ENCODE assay signal across 2 cellular contexts in genomic region chr4:38412137-38412536, GRCh38.
TF ChIP-seq lines count a peak whose summit lies in the region.

No MANE protein-coding gene starts in this region.

TF ChIP-seq in K562, 482 proteins besides CTCF, POLR2A, EP300 and RAD21:
- TF ChIP-seq RNF219 (CRISPR knock-in tag; IDR thresholded peaks at IDR 0.05), result no peak

TF ChIP-seq in HepG2, 621 proteins besides CTCF, POLR2A, EP300 and RAD21 (continued from another document):
- no peak for TF ChIP-seq HBP1 (CRISPR knock-in tag; IDR thresholded peaks at IDR 0.05; ENCODE audit: low read depth)
- no peak for TF ChIP-seq THYN1 (CRISPR knock-in tag; IDR thresholded peaks at IDR 0.05; ENCODE audit: borderline replicate concordance, low read depth)
- no peak for TF ChIP-seq ZNF839 (CRISPR knock-in tag; IDR thresholded peaks at IDR 0.05; ENCODE audit: borderline replicate concordance)
- TF ChIP-seq RFX1 (IDR thresholded peaks at IDR 0.05), result no peak
- no peak for TF ChIP-seq ZNF431 (CRISPR knock-in tag; IDR thresholded peaks at IDR 0.05; ENCODE audit: borderline replicate concordance, low read depth)
